2 cellular contexts compared by ENCODE assay signal in the genomic region with DNA sequence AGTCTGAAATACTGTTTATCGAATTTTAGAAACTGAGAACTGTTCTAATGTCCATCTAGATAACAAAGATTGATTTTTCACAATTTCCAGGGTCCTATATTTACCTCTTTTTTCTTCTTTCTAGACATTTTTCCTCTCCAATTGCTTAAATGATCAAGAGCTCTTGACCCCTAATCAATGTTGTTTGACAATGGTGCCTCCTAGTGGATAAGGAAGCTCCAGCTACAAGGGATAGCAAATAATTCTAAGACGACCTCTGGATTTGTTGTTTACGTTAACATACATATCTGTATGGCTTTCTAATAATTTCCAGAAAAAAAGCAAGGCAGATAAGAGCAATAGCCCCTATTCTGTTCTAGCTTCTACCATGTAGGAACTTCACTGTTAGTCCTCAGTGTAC.
TF ChIP-seq lines count a peak whose summit lies in the region.

No MANE protein-coding gene starts in this region.

TF ChIP-seq in IMR-90, 13 proteins besides CTCF, POLR2A, EP300 and RAD21:
- TF ChIP-seq SMC3 (IDR thresholded peaks at IDR 0.05; ENCODE audit: low read depth, low read length): peak; percentile 54
- TF ChIP-seq, protein P1, sequence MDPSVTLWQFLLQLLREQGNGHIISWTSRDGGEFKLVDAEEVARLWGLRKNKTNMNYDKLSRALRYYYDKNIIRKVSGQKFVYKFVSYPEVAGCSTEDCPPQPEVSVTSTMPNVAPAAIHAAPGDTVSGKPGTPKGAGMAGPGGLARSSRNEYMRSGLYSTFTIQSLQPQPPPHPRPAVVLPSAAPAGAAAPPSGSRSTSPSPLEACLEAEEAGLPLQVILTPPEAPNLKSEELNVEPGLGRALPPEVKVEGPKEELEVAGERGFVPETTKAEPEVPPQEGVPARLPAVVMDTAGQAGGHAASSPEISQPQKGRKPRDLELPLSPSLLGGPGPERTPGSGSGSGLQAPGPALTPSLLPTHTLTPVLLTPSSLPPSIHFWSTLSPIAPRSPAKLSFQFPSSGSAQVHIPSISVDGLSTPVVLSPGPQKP (IDR thresholded peaks at IDR 0.05; ENCODE audit: borderline replicate concordance, low read depth, low read length): no peak
- no peak for TF ChIP-seq MXI1 (IDR thresholded peaks at IDR 0.05; ENCODE audit: borderline replicate concordance, low read depth, low read length)
- no peak for TF ChIP-seq BHLHE40 (IDR thresholded peaks at IDR 0.05; ENCODE audit: low read depth, low read length)
- no peak for TF ChIP-seq CEBPB (IDR thresholded peaks at IDR 0.05; ENCODE audit: low read depth, low read length)
- no peak for TF ChIP-seq MAFK (IDR thresholded peaks at IDR 0.05; ENCODE audit: low read depth, low read length)

TF ChIP-seq in GM12878, 131 proteins besides CTCF, POLR2A, EP300 and RAD21:
- peak; percentile 70; the same call in 1 of the 2 replicates for TF ChIP-seq SMC3 (IDR thresholded peaks at IDR 0.05; ENCODE audit: borderline replicate concordance, low read length)
- no peak for TF ChIP-seq CREM (IDR thresholded peaks at IDR 0.05; ENCODE audit: low read depth)
- TF ChIP-seq PAX5 (IDR thresholded peaks at IDR 0.05; ENCODE audit: borderline replicate concordance, low read depth, low read length): no peak
- TF ChIP-seq GABPA (IDR thresholded peaks at IDR 0.05; ENCODE audit: low read depth): no peak
- no peak for TF ChIP-seq TAF1 (IDR thresholded peaks at IDR 0.05; ENCODE audit: borderline replicate concordance, low read depth, low read length)
